ENCODE assay signal across 1 cellular context in the genomic region with DNA sequence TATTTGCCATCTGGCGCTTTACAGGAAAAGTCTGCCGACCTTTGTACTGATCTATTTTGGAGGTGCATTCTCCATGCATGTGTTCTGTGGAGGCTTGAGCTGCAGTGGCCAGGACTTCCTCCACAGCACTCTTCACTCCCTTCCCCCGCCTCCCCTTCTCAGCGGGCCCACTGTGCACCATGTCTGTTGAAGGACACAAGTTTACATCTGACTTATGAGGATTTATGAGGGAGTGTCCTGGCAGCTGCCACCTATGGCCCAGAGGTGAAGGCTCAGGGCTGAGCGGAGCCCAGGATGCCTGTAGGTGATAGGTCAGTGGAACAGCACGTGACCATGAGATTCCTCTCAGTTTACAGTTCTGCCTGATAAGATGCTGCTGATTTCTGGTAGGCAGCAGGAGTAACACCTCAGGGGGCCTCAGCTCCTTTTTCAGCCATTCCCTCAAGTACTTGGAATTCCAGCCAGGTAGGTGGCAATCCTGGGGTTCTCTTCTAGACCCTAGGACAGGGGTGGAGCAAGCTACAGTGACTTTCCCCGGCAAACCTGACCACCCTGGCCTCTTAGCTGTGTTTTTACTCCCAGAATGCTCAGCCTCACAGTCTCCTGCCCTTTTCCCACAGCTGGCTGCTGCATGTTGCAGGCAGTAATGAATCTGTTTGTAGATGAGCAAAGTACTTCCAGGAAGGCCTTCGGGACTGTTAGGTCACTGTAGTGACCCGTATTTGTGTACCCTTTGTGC.
TF ChIP-seq lines count a peak whose summit lies in the region.

No MANE protein-coding gene starts in this region.

TF ChIP-seq in HepG2, 621 proteins besides CTCF, POLR2A, EP300 and RAD21 (continued from another document and continues in another):
- TF ChIP-seq, protein P1, sequence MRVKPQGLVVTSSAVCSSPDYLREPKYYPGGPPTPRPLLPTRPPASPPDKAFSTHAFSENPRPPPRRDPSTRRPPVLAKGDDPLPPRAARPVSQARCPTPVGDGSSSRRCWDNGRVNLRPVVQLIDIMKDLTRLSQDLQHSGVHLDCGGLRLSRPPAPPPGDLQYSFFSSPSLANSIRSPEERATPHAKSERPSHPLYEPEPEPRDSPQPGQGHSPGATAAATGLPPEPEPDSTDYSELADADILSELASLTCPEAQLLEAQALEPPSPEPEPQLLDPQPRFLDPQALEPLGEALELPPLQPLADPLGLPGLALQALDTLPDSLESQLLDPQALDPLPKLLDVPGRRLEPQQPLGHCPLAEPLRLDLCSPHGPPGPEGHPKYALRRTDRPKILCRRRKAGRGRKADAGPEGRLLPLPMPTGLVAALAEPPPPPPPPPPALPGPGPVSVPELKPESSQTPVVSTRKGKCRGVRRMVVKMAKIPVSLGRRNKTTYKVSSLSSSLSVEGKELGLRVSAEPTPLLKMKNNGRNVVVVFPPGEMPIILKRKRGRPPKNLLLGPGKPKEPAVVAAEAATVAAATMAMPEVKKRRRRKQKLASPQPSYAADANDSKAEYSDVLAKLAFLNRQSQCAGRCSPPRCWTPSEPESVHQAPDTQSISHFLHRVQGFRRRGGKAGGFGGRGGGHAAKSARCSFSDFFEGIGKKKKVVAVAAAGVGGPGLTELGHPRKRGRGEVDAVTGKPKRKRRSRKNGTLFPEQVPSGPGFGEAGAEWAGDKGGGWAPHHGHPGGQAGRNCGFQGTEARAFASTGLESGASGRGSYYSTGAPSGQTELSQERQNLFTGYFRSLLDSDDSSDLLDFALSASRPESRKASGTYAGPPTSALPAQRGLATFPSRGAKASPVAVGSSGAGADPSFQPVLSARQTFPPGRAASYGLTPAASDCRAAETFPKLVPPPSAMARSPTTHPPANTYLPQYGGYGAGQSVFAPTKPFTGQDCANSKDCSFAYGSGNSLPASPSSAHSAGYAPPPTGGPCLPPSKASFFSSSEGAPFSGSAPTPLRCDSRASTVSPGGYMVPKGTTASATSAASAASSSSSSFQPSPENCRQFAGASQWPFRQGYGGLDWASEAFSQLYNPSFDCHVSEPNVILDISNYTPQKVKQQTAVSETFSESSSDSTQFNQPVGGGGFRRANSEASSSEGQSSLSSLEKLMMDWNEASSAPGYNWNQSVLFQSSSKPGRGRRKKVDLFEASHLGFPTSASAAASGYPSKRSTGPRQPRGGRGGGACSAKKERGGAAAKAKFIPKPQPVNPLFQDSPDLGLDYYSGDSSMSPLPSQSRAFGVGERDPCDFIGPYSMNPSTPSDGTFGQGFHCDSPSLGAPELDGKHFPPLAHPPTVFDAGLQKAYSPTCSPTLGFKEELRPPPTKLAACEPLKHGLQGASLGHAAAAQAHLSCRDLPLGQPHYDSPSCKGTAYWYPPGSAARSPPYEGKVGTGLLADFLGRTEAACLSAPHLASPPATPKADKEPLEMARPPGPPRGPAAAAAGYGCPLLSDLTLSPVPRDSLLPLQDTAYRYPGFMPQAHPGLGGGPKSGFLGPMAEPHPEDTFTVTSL (CRISPR knock-in tag; IDR thresholded peaks at IDR 0.05; ENCODE audit: borderline replicate concordance), result peak; percentile 78
- TF ChIP-seq ZFP41 (CRISPR knock-in tag; IDR thresholded peaks at IDR 0.05; ENCODE audit: borderline replicate concordance), result no peak
- TF ChIP-seq, protein P2, sequence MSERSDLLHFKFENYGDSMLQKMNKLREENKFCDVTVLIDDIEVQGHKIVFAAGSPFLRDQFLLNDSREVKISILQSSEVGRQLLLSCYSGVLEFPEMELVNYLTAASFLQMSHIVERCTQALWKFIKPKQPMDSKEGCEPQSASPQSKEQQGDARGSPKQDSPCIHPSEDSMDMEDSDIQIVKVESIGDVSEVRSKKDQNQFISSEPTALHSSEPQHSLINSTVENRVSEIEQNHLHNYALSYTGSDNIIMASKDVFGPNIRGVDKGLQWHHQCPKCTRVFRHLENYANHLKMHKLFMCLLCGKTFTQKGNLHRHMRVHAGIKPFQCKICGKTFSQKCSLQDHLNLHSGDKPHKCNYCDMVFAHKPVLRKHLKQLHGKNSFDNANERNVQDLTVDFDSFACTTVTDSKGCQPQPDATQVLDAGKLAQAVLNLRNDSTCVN (CRISPR knock-in tag; IDR thresholded peaks at IDR 0.05; ENCODE audit: borderline replicate concordance), result no peak; the same call in 1 of the 2 replicates
- TF ChIP-seq, protein P3, sequence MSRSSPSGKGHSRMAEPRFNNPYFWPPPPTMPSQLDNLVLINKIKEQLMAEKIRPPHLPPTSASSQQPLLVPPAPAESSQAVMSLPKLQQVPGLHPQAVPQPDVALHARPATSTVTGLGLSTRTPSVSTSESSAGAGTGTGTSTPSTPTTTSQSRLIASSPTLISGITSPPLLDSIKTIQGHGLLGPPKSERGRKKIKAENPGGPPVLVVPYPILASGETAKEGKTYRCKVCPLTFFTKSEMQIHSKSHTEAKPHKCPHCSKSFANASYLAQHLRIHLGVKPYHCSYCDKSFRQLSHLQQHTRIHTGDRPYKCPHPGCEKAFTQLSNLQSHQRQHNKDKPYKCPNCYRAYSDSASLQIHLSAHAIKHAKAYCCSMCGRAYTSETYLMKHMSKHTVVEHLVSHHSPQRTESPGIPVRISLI (CRISPR knock-in tag; IDR thresholded peaks at IDR 0.05; ENCODE audit: borderline replicate concordance), result peak; percentile 10; the same call in 1 of the 2 replicates
- no peak for TF ChIP-seq GZF1 (CRISPR knock-in tag; IDR thresholded peaks at IDR 0.05)
- 0 out of 2 replicates have a peak, but pooled peaks have one; percentile 10 for TF ChIP-seq ZNF547 (CRISPR knock-in tag; IDR thresholded peaks at IDR 0.05)
- no peak for TF ChIP-seq ZBTB8A (CRISPR knock-in tag; IDR thresholded peaks at IDR 0.05; ENCODE audit: borderline replicate concordance, low read depth)
- TF ChIP-seq NFYB (CRISPR knock-in tag; IDR thresholded peaks at IDR 0.05), result peak; percentile 64
- TF ChIP-seq, protein P4, sequence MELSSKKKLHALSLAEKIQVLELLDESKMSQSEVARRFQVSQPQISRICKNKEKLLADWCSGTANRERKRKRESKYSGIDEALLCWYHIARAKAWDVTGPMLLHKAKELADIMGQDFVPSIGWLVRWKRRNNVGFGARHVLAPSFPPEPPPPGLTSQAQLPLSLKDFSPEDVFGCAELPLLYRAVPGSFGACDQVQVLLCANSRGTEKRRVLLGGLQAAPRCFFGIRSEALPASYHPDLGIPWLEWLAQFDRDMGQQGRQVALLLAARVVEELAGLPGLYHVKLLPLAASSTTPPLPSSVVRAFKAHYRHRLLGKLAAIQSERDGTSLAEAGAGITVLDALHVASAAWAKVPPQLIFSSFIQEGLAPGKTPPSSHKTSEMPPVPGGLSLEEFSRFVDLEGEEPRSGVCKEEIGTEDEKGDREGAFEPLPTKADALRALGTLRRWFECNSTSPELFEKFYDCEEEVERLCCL (CRISPR knock-in tag; IDR thresholded peaks at IDR 0.05; ENCODE audit: borderline replicate concordance), result no peak
- TF ChIP-seq ZSCAN25 (CRISPR knock-in tag; IDR thresholded peaks at IDR 0.05), result peak; percentile 70
- TF ChIP-seq KLF13 (CRISPR knock-in tag; IDR thresholded peaks at IDR 0.05), result no peak
- TF ChIP-seq POLR2AphosphoS2 (IDR thresholded peaks at IDR 0.05; ENCODE audit: low read depth, low read length), result no peak
- 0 out of 2 replicates have a peak, but pooled peaks have one; percentile 48 for TF ChIP-seq ZNF34 (CRISPR knock-in tag; IDR thresholded peaks at IDR 0.05; ENCODE audit: borderline replicate concordance)
- TF ChIP-seq ZNF562 (CRISPR knock-in tag; IDR thresholded peaks at IDR 0.05; ENCODE audit: borderline replicate concordance), result no peak
- TF ChIP-seq ZNF816 (CRISPR knock-in tag; IDR thresholded peaks at IDR 0.05; ENCODE audit: borderline replicate concordance), result no peak
- TF ChIP-seq, protein P5, sequence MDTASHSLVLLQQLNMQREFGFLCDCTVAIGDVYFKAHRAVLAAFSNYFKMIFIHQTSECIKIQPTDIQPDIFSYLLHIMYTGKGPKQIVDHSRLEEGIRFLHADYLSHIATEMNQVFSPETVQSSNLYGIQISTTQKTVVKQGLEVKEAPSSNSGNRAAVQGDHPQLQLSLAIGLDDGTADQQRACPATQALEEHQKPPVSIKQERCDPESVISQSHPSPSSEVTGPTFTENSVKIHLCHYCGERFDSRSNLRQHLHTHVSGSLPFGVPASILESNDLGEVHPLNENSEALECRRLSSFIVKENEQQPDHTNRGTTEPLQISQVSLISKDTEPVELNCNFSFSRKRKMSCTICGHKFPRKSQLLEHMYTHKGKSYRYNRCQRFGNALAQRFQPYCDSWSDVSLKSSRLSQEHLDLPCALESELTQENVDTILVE (CRISPR knock-in tag; IDR thresholded peaks at IDR 0.05), result peak; percentile 20; the same call in 1 of the 2 replicates
- TF ChIP-seq, protein P6, sequence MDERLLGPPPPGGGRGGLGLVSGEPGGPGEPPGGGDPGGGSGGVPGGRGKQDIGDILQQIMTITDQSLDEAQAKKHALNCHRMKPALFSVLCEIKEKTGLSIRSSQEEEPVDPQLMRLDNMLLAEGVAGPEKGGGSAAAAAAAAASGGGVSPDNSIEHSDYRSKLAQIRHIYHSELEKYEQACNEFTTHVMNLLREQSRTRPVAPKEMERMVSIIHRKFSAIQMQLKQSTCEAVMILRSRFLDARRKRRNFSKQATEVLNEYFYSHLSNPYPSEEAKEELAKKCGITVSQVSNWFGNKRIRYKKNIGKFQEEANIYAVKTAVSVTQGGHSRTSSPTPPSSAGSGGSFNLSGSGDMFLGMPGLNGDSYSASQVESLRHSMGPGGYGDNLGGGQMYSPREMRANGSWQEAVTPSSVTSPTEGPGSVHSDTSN (CRISPR knock-in tag; IDR thresholded peaks at IDR 0.05), result no peak
- 0 out of 2 replicates have a peak, but pooled peaks have one; percentile 88 for TF ChIP-seq NFKBIZ (CRISPR knock-in tag; IDR thresholded peaks at IDR 0.05)
- no peak for TF ChIP-seq ZNF768 (CRISPR knock-in tag; IDR thresholded peaks at IDR 0.05)
- TF ChIP-seq ZNF232 (CRISPR knock-in tag; IDR thresholded peaks at IDR 0.05; ENCODE audit: borderline replicate concordance), result no peak
- no peak for TF ChIP-seq ZNF256 (CRISPR knock-in tag; conservative IDR thresholded peaks at IDR 0.05)
- TF ChIP-seq SRF (IDR thresholded peaks at IDR 0.05; ENCODE audit: low read depth, low read length), result no peak
- no peak for TF ChIP-seq ZNF883 (CRISPR knock-in tag; IDR thresholded peaks at IDR 0.05; ENCODE audit: not compliant biosample characterization)
- TF ChIP-seq ZFP82 (CRISPR knock-in tag; IDR thresholded peaks at IDR 0.05; ENCODE audit: borderline replicate concordance), result no peak
- 0 out of 2 replicates have a peak, but pooled peaks have one; percentile 31 for TF ChIP-seq ZNF777 (CRISPR knock-in tag; IDR thresholded peaks at IDR 0.05)
- no peak for TF ChIP-seq ZNF878 (CRISPR knock-in tag; IDR thresholded peaks at IDR 0.05)
- TF ChIP-seq, protein P7, sequence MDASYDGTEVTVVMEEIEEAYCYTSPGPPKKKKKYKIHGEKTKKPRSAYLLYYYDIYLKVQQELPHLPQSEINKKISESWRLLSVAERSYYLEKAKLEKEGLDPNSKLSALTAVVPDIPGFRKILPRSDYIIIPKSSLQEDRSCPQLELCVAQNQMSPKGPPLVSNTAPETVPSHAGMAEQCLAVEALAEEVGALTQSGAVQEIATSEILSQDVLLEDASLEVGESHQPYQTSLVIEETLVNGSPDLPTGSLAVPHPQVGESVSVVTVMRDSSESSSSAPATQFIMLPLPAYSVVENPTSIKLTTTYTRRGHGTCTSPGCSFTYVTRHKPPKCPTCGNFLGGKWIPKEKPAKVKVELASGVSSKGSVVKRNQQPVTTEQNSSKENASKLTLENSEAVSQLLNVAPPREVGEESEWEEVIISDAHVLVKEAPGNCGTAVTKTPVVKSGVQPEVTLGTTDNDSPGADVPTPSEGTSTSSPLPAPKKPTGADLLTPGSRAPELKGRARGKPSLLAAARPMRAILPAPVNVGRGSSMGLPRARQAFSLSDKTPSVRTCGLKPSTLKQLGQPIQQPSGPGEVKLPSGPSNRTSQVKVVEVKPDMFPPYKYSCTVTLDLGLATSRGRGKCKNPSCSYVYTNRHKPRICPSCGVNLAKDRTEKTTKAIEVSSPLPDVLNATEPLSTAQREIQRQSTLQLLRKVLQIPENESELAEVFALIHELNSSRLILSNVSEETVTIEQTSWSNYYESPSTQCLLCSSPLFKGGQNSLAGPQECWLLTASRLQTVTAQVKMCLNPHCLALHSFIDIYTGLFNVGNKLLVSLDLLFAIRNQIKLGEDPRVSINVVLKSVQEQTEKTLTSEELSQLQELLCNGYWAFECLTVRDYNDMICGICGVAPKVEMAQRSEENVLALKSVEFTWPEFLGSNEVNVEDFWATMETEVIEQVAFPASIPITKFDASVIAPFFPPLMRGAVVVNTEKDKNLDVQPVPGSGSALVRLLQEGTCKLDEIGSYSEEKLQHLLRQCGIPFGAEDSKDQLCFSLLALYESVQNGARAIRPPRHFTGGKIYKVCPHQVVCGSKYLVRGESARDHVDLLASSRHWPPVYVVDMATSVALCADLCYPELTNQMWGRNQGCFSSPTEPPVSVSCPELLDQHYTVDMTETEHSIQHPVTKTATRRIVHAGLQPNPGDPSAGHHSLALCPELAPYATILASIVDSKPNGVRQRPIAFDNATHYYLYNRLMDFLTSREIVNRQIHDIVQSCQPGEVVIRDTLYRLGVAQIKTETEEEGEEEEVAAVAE (CRISPR knock-in tag; IDR thresholded peaks at IDR 0.05; ENCODE audit: borderline replicate concordance), result 0 out of 2 replicates have a peak, but pooled peaks have one; percentile 18
- no peak for TF ChIP-seq AGO1 (IDR thresholded peaks at IDR 0.05; ENCODE audit: low read depth, low read length, poor library complexity, severe bottlenecking)
- TF ChIP-seq POGZ (CRISPR knock-in tag; IDR thresholded peaks at IDR 0.05), result peak; percentile 85
- TF ChIP-seq, protein P8, sequence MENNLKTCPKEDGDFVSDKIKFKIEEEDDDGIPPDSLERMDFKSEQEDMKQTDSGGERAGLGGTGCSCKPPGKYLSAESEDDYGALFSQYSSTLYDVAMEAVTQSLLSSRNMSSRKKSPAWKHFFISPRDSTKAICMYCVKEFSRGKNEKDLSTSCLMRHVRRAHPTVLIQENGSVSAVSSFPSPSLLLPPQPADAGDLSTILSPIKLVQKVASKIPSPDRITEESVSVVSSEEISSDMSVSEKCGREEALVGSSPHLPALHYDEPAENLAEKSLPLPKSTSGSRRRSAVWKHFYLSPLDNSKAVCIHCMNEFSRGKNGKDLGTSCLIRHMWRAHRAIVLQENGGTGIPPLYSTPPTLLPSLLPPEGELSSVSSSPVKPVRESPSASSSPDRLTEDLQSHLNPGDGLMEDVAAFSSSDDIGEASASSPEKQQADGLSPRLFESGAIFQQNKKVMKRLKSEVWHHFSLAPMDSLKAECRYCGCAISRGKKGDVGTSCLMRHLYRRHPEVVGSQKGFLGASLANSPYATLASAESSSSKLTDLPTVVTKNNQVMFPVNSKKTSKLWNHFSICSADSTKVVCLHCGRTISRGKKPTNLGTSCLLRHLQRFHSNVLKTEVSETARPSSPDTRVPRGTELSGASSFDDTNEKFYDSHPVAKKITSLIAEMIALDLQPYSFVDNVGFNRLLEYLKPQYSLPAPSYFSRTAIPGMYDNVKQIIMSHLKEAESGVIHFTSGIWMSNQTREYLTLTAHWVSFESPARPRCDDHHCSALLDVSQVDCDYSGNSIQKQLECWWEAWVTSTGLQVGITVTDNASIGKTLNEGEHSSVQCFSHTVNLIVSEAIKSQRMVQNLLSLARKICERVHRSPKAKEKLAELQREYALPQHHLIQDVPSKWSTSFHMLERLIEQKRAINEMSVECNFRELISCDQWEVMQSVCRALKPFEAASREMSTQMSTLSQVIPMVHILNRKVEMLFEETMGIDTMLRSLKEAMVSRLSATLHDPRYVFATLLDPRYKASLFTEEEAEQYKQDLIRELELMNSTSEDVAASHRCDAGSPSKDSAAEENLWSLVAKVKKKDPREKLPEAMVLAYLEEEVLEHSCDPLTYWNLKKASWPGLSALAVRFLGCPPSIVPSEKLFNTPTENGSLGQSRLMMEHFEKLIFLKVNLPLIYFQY (CRISPR knock-in tag; IDR thresholded peaks at IDR 0.05; ENCODE audit: borderline replicate concordance), result no peak; the same call in none of the 2 replicates
- no peak for TF ChIP-seq SUZ12 (IDR thresholded peaks at IDR 0.05; ENCODE audit: low read depth, low read length)
- TF ChIP-seq RAD51 (IDR thresholded peaks at IDR 0.05; ENCODE audit: borderline replicate concordance), result peak; percentile 86
